In the genomic region with DNA sequence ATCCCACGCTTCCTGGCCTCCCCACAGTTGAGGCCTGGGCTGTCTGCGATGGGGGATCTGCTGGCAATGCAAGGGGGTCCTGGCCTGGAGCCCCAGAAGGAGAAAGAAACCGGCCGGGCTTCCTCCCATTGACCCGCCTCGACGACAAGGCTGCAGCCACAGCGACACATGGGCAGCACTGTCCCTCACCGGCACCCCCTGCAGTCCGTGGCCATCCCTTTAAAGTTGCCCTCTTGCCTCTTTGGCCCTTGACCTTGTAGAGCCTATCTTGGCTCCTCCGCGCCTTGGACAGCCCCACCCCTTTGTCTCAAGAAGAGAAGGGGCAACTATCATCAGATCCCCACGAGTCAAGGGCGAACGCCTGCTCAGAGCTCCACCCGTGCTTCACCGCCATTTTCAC, we compare ENCODE assay signal across 1 cellular context.
TF ChIP-seq lines count a peak whose summit lies in the region.

No MANE protein-coding gene starts in this region.

TF ChIP-seq in GM23338, 12 proteins besides CTCF, POLR2A, EP300 and RAD21 (continued from another document):
- TF ChIP-seq, protein P1, sequence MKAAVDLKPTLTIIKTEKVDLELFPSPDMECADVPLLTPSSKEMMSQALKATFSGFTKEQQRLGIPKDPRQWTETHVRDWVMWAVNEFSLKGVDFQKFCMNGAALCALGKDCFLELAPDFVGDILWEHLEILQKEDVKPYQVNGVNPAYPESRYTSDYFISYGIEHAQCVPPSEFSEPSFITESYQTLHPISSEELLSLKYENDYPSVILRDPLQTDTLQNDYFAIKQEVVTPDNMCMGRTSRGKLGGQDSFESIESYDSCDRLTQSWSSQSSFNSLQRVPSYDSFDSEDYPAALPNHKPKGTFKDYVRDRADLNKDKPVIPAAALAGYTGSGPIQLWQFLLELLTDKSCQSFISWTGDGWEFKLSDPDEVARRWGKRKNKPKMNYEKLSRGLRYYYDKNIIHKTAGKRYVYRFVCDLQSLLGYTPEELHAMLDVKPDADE (IDR thresholded peaks at IDR 0.05), result no peak
- TF ChIP-seq CREB1 (CRISPR knock-in tag; IDR thresholded peaks at IDR 0.05; ENCODE audit: low read depth) (no peak), EZH2 (IDR thresholded peaks at IDR 0.05; ENCODE audit: low read depth, unreplicated experiment) (no peak)
- TF ChIP-seq, protein P2, sequence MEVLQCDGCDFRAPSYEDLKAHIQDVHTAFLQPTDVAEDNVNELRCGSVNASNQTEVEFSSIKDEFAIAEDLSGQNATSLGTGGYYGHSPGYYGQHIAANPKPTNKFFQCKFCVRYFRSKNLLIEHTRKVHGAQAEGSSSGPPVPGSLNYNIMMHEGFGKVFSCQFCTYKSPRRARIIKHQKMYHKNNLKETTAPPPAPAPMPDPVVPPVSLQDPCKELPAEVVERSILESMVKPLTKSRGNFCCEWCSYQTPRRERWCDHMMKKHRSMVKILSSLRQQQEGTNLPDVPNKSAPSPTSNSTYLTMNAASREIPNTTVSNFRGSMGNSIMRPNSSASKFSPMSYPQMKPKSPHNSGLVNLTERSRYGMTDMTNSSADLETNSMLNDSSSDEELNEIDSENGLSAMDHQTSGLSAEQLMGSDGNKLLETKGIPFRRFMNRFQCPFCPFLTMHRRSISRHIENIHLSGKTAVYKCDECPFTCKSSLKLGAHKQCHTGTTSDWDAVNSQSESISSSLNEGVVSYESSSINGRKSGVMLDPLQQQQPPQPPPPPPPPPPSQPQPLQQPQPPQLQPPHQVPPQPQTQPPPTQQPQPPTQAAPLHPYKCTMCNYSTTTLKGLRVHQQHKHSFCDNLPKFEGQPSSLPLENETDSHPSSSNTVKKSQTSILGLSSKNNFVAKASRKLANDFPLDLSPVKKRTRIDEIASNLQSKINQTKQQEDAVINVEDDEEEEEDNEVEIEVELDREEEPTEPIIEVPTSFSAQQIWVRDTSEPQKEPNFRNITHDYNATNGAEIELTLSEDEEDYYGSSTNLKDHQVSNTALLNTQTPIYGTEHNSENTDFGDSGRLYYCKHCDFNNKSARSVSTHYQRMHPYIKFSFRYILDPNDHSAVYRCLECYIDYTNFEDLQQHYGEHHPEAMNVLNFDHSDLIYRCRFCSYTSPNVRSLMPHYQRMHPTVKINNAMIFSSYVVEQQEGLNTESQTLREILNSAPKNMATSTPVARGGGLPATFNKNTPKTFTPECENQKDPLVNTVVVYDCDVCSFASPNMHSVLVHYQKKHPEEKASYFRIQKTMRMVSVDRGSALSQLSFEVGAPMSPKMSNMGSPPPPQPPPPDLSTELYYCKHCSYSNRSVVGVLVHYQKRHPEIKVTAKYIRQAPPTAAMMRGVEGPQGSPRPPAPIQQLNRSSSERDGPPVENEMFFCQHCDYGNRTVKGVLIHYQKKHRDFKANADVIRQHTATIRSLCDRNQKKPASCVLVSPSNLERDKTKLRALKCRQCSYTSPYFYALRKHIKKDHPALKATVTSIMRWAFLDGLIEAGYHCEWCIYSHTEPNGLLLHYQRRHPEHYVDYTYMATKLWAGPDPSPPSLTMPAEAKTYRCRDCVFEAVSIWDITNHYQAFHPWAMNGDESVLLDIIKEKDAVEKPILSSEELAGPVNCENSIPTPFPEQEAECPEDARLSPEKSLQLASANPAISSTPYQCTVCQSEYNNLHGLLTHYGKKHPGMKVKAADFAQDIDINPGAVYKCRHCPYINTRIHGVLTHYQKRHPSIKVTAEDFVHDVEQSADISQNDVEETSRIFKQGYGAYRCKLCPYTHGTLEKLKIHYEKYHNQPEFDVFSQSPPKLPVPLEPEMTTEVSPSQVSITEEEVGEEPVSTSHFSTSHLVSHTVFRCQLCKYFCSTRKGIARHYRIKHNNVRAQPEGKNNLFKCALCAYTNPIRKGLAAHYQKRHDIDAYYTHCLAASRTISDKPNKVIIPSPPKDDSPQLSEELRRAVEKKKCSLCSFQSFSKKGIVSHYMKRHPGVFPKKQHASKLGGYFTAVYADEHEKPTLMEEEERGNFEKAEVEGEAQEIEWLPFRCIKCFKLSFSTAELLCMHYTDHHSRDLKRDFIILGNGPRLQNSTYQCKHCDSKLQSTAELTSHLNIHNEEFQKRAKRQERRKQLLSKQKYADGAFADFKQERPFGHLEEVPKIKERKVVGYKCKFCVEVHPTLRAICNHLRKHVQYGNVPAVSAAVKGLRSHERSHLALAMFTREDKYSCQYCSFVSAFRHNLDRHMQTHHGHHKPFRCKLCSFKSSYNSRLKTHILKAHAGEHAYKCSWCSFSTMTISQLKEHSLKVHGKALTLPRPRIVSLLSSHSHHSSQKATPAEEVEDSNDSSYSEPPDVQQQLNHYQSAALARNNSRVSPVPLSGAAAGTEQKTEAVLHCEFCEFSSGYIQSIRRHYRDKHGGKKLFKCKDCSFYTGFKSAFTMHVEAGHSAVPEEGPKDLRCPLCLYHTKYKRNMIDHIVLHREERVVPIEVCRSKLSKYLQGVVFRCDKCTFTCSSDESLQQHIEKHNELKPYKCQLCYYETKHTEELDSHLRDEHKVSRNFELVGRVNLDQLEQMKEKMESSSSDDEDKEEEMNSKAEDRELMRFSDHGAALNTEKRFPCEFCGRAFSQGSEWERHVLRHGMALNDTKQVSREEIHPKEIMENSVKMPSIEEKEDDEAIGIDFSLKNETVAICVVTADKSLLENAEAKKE (CRISPR knock-in tag; IDR thresholded peaks at IDR 0.05), result no peak
